In the genomic region with DNA sequence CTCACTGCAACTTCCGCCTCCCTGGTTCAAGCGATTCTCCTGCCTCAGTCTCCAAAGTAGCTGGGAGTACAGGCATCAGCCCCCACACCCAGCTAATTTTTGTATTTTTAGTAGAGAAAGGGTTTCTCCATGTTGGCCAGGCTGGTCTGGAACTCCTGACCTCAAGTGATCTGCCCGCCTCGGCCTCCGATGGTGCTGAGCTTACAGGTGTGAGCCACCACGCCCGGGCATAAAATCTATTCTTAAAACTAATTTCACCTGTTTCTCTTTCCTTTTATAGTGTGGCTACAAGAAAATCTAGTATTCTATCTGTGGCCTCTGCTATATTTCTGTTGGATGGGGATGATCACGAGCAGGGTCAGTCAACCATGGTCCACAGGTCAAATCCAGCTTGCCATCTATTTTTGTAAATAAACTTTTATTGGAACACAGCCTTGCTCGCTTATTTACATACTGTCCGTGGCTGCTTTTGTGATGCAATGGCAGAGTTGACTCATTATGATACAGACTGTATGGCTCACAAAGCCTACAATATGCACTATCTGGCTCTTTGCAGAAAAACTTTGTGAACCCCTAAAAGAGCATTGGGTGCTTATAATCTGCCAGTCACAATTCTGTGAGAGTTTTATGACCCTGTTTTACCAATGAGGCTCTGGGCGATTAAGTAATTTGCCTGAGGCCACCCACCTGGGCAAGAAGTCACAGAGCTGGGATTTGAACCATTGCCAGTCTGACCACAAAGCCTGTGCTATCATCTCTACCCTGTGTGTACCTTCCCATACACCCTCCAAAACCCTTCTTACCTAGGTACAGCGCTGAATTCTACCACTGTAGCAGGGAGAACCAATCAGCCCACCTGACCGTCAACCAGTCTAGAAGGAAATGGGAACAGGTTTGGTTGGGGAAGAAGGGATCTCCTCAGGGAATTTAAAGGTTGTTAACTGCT, we compare ENCODE assay signal across 9 cellular contexts. TPM values are rescaled to one million over a fixed set of nuclear protein-coding genes. Genes with fewer than 3 reads are reported as not detected.
A peak's percentile ranks its signal among the peaks of the same experiment; 100 is the strongest.
DNase-seq lines count a peak whose midpoint lies in the region; ATAC-seq and TF ChIP-seq lines count a peak whose summit lies in the region.
"Had no signal": no experiment of that assay in that cellular context is flagged by ENCODE, and none has a peak within 500 bp of the region (broad histone marks: within the 10 kb centered on the region; RNA-seq: fewer than 3 reads in every experiment).

No MANE protein-coding gene starts in this region.

- ATAC-seq in GM19043 (IDR thresholded peaks at IDR 0.05; ENCODE audit: low read depth, unreplicated experiment) (peak; percentile 74), HG03139 (IDR thresholded peaks at IDR 0.05; ENCODE audit: unreplicated experiment) (peak; percentile 60), RWPE2 (ENCODE audit: low read depth) (peak; percentile 96)

- H3K9me3 ChIP-seq in RWPE2 (ENCODE audit: severe bottlenecking) = no peaks in the 10 kb centered on the region

- no peak overlapping the region for H3K18ac ChIP-seq in mesendoderm (ENCODE audit: low read length)

- H3K23ac ChIP-seq in mesendoderm (ENCODE audit: low read length) = no peak overlapping the region

- no peak overlapping the region for H3K4ac ChIP-seq in mesendoderm (ENCODE audit: low read depth, low read length)

- TF ChIP-seq CTCF in AG10803 (conservative IDR thresholded peaks at IDR 0.05; ENCODE audit: low read length) = no peak
- TF ChIP-seq CTCF in RWPE2 (IDR thresholded peaks at IDR 0.05; ENCODE audit: poor library complexity, severe bottlenecking) = no peak

- H3K4me1 ChIP-seq in RWPE2 (ENCODE audit: insufficient read depth, poor library complexity, severe bottlenecking) (peaks cover 10% of the 10 kb centered on the region), mesendoderm (ENCODE audit: control insufficient read depth, low read depth, low read length) (no peaks in the 10 kb centered on the region)

- no peak overlapping the region for H4K8ac ChIP-seq in mesendoderm (ENCODE audit: low read depth, low read length)

- H3K56ac ChIP-seq in mesendoderm (ENCODE audit: low read length) = no peak overlapping the region

- H3K36me3 ChIP-seq in RWPE2 (ENCODE audit: low read depth) = no peaks in the 10 kb centered on the region
- no peaks in the 10 kb centered on the region for H3K36me3 ChIP-seq in mesendoderm (ENCODE audit: control insufficient read depth, insufficient read depth, low read length)

- no peak overlapping the region for H2BK5ac ChIP-seq in mesendoderm (ENCODE audit: low read length)

- no peak overlapping the region for H3K9ac ChIP-seq in mesendoderm (ENCODE audit: low read length)

- no peak overlapping the region for H3K4me2 ChIP-seq in mesendoderm (ENCODE audit: low read length)

- no CpG with 5 or more reads among the region's 13 CpGs for WGBS in mesendoderm (ENCODE audit: extremely low coverage, insufficient coverage, low lambda C conversion rate)

- H2BK120ac ChIP-seq in mesendoderm (ENCODE audit: low read depth, low read length) = no peak overlapping the region

- H3K27me3 ChIP-seq in RWPE2 (ENCODE audit: insufficient read depth, poor library complexity, severe bottlenecking) (no peaks in the 10 kb centered on the region), mesendoderm (ENCODE audit: insufficient read depth, low read length, poor library complexity) (no peaks in the 10 kb centered on the region)

- H2AK5ac ChIP-seq in mesendoderm (ENCODE audit: low read length) = no peak overlapping the region

- DNase-seq in AG10803 (ENCODE audit: low read depth) = peak; percentile 58
- DNase-seq in RWPE2 (ENCODE audit: low spot score) = no peak
- DNase-seq in epithelial cell of prostate (ENCODE audit: low read depth, low spot score) = peak; percentile 52
- DNase-seq in mesendoderm = no peak
- DNase-seq in cerebellar cortex (ENCODE audit: low spot score) = no peak
- no peak for DNase-seq in anterior cingulate cortex (lab: John Stamatoyannopoulos, UW)

- H3K27ac ChIP-seq in RWPE2 (ENCODE audit: poor library complexity, severe bottlenecking) = peak overlapping the region; percentile 17
- H3K27ac ChIP-seq in epithelial cell of prostate = no peak overlapping the region
- no peak overlapping the region for H3K27ac ChIP-seq in mesendoderm (ENCODE audit: low read depth, low read length)

- H3K4me3 ChIP-seq in AG10803 (ENCODE audit: low read length) = no peak overlapping the region
- H3K4me3 ChIP-seq in RWPE2 (ENCODE audit: severe bottlenecking) = no peak overlapping the region
- H3K4me3 ChIP-seq in mesendoderm (ENCODE audit: low read length) = no peak overlapping the region

- no peaks in the 10 kb centered on the region for H3K79me2 ChIP-seq in mesendoderm (ENCODE audit: control insufficient read depth, insufficient read depth, low read length)

- no peak overlapping the region for H4K5ac ChIP-seq in mesendoderm (ENCODE audit: low read length)

- H2BK15ac ChIP-seq in mesendoderm (replicated peaks; ENCODE audit: low read depth) = no peak overlapping the region

- no peaks in the 10 kb centered on the region for H3K79me1 ChIP-seq in mesendoderm (ENCODE audit: low read length)

RNA-seq across cellular contexts. Expression of a gene that starts 28.3 kb away (rescaled TPM):
- polyA plus RNA-seq in mesendoderm (2013, experiment 1 of 2) = 0.58 TPM
- 0.43 TPM for polyA plus RNA-seq in mesendoderm (2013, experiment 2 of 2)
- polyA plus RNA-seq: endothelial cell of umbilical vein had no signal

Comparison
In these comparisons a context has a peak if more than half of its experiments do, and no peak if none do; other contexts are left out.
1. DNase-seq: peak in AG10803 (single experiment) and epithelial cell of prostate (single experiment); none in RWPE2 (single experiment), mesendoderm (single experiment), cerebellar cortex (single experiment) and anterior cingulate cortex (0 of 58).
2. Peak in every context shown above with its lines, with median percentiles within 50 percentile points of each other: ATAC-seq.